Comparison of ENCODE assay signal across 8 cellular contexts in the genomic region with DNA sequence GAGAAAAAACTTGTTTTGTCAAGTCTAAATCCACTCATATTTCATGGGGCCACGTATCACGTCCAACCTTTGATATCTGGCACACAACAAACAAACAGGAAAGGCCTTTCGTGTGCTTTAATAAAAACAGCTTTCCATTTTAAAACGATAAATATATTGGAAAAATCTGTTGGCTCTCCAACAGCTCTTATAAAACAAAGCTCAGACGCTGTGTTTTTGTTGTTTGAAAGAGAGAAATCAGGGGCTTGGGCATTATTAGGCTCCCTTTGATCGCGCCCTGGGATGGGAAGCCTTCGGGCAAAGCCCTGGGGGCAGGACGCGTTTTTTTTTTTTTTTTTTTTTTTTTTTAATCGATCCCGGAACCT. TPM values are rescaled to one million over a fixed set of nuclear protein-coding genes. Genes with fewer than 3 reads are reported as not detected.
A peak's percentile ranks its signal among the peaks of the same experiment; 100 is the strongest.
DNase-seq lines count a peak whose midpoint lies in the region; ATAC-seq lines count a peak whose summit lies in the region.

No MANE protein-coding gene starts in this region.

- peaks cover 51% of the 10 kb centered on the region for H3K27me3 Mint-ChIP-seq in T-helper 1 cell treated with Interleukin-12 subunit alpha and Interleukin-12 subunit beta and Interleukin-4 antibody, amounts not matched to agents 30 μg/mL and 1 μg/mL, for 36 hours (ENCODE audit: low read depth)
- peaks cover 44% of the 10 kb centered on the region for H3K27me3 Mint-ChIP-seq in activated naive CD8-positive, alpha-beta T cell treated with anti-CD3 and anti-CD28 coated beads for 36 hours

- ATAC-seq in GM19397 (IDR thresholded peaks at IDR 0.05; ENCODE audit: unreplicated experiment) = no peak

- peaks cover 18% of the 10 kb centered on the region for H3K4me1 Mint-ChIP-seq in T-helper 1 cell treated with Interleukin-12 subunit alpha and Interleukin-12 subunit beta and Interleukin-4 antibody, amounts not matched to agents 30 μg/mL and 1 μg/mL, for 36 hours (ENCODE audit: low read depth)
- peaks cover 13% of the 10 kb centered on the region for H3K4me1 Mint-ChIP-seq in activated naive CD8-positive, alpha-beta T cell treated with anti-CD3 and anti-CD28 coated beads for 36 hours

- H3K36me3 Mint-ChIP-seq in T-helper 1 cell treated with Interleukin-12 subunit alpha and Interleukin-12 subunit beta and Interleukin-4 antibody, amounts not matched to agents 30 μg/mL and 1 μg/mL, for 36 hours (ENCODE audit: low read depth) = peaks cover 3% of the 10 kb centered on the region
- H3K36me3 Mint-ChIP-seq in activated naive CD8-positive, alpha-beta T cell treated with anti-CD3 and anti-CD28 coated beads for 36 hours = peaks cover 3% of the 10 kb centered on the region

- no peak overlapping the region for H3K27ac Mint-ChIP-seq in T-helper 1 cell treated with Interleukin-12 subunit alpha and Interleukin-12 subunit beta and Interleukin-4 antibody, amounts not matched to agents 30 μg/mL and 1 μg/mL, for 36 hours
- no peak overlapping the region for H3K27ac Mint-ChIP-seq in activated naive CD8-positive, alpha-beta T cell treated with anti-CD3 and anti-CD28 coated beads for 36 hours

- peak overlapping the region; percentile 75 for H3K4me3 Mint-ChIP-seq in T-helper 1 cell treated with Interleukin-12 subunit alpha and Interleukin-12 subunit beta and Interleukin-4 antibody, amounts not matched to agents 30 μg/mL and 1 μg/mL, for 36 hours
- peak overlapping the region; percentile 65 for H3K4me3 Mint-ChIP-seq in activated naive CD8-positive, alpha-beta T cell treated with anti-CD3 and anti-CD28 coated beads for 36 hours

- peak overlapping the region; percentile 59 for H3K27ac ChIP-seq in substantia nigra (ENCODE audit: low read depth, low read length, poor library complexity, severe bottlenecking)

- H3K9me3 Mint-ChIP-seq in T-helper 1 cell treated with Interleukin-12 subunit alpha and Interleukin-12 subunit beta and Interleukin-4 antibody, amounts not matched to agents 30 μg/mL and 1 μg/mL, for 36 hours = peaks cover 18% of the 10 kb centered on the region
- peaks cover 12% of the 10 kb centered on the region for H3K9me3 Mint-ChIP-seq in activated naive CD8-positive, alpha-beta T cell treated with anti-CD3 and anti-CD28 coated beads for 36 hours

- DNase-seq in T-helper 1 cell (no peak), inferior parietal cortex (ENCODE audit: extremely low spot score) (peak; percentile 43), substantia nigra (lab: John Stamatoyannopoulos, UW) (no peak), NCI-H2081 (lab: John Stamatoyannopoulos, UW) (no peak), DMS 273 (lab: John Stamatoyannopoulos, UW; ENCODE audit: unreplicated experiment) (no peak)
- no peak for DNase-seq in activated naive CD8-positive, alpha-beta T cell treated with anti-CD3 and anti-CD28 coated beads for 36 hours

RNA-seq across cellular contexts. Expression of a gene that starts 0.4 kb away (rescaled TPM):
- total RNA-seq in activated naive CD8-positive, alpha-beta T cell treated with anti-CD3 and anti-CD28 coated beads for 36 hours = 1 to 10 TPM; 2.1 to 2.6 TPM
